In the genomic region with DNA sequence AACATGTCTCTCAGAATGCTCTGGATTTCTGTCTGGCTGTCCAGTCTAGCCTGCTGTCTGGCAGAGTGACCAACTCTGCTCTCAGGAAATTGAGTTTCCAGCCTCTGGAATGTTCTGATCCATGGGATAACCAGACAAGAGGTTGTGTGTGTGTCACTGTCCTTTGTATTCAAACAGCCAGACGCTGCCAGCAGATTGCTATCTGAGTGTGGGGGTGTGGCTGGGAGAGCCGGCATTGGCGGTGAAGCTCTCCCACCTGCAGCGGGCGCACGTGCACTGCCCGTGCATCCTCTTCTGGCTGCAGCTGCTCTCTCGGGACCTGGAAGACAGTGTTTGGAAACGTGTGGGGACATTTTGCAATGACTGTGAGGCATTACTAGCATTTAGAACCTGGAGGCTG, we compare ENCODE assay signal across 8 cellular contexts. TPM values are rescaled to one million over a fixed set of nuclear protein-coding genes. Genes with fewer than 3 reads are reported as not detected.
DNase-seq lines count a peak whose midpoint lies in the region; ATAC-seq, FAIRE-seq and TF ChIP-seq lines count a peak whose summit lies in the region.

No MANE protein-coding gene starts in this region.

- no peak overlapping the region for H3K27ac Mint-ChIP-seq in activated naive CD4-positive, alpha-beta T cell treated with anti-CD3 and anti-CD28 coated beads, Interleukin-2, amount 50 U/mL, for 72 hours

- H4K20me1 ChIP-seq in endothelial cell of umbilical vein (replicated peaks; ENCODE audit: control insufficient read depth, extremely low read depth, insufficient read depth, low read length) = no peaks in the 10 kb centered on the region

- H3K9ac ChIP-seq in endothelial cell of umbilical vein (replicated peaks; ENCODE audit: extremely low read depth, insufficient read depth, low read length) = no peak overlapping the region

- no peaks in the 10 kb centered on the region for H3K36me3 Mint-ChIP-seq in activated naive CD4-positive, alpha-beta T cell treated with anti-CD3 and anti-CD28 coated beads, Interleukin-2, amount 50 U/mL, for 72 hours

- H3K27ac ChIP-seq in C4-2B = peak overlapping the region; percentile 84
- no peak overlapping the region for H3K27ac ChIP-seq in HL-60 (replicated peaks)
- no peak overlapping the region for H3K27ac ChIP-seq in endothelial cell of umbilical vein (ENCODE audit: insufficient read depth, low read depth, low read length)
- peak overlapping the region in 1 of 2 donors; percentile 25 for H3K27ac ChIP-seq in coronary artery
- no peak overlapping the region for H3K27ac ChIP-seq in ascending aorta

- H3K4me3 ChIP-seq in HL-60 (replicated peaks; ENCODE audit: insufficient read depth, low read length) = no peak overlapping the region
- no peak overlapping the region for H3K4me3 ChIP-seq in endothelial cell of umbilical vein (replicated peaks in 1 of 3; ENCODE audit: insufficient read depth in 1 of 3, low read depth in 1 of 3, low read length in 3 of 3)
- no peak overlapping the region for H3K4me3 ChIP-seq in coronary artery
- no peak overlapping the region for H3K4me3 ChIP-seq in ascending aorta

- dilution Hi-C loops in endothelial cell of umbilical vein (cut with MboI; ENCODE audit: extremely low pct_ligation_motif_present, low sequenced_read_pairs) = no loop called here

- no TSS peak for BruUV-seq in endothelial cell of umbilical vein (replicated peaks; lab: Mats Ljungman, UMichigan)

- no peaks in the 10 kb centered on the region for H3K9me3 Mint-ChIP-seq in activated naive CD4-positive, alpha-beta T cell treated with anti-CD3 and anti-CD28 coated beads, Interleukin-2, amount 50 U/mL, for 72 hours

- DNase-seq in HL-60 (ENCODE audit: low read depth in 1 of 2, low spot score in 1 of 2) (peak; percentile 14 to 75), NCI-H82 (lab: John Stamatoyannopoulos, UW) (peak; percentile 89), endothelial cell of umbilical vein (ENCODE audit: low read depth, low spot score) (peak; percentile 75), myocyte (ENCODE audit: low read depth) (peak; percentile 51), coronary artery (ENCODE audit: low spot score) (no peak), ascending aorta (ENCODE audit: low spot score in 2 of 2) (no peak)
- DNase-seq in activated naive CD4-positive, alpha-beta T cell treated with anti-CD3 and anti-CD28 coated beads, Interleukin-2, amount 50 U/mL, for 72 hours (ENCODE audit: low spot score in 2 of 2) = no peak

- H3K9me1 ChIP-seq in endothelial cell of umbilical vein (replicated peaks; ENCODE audit: control insufficient read depth, extremely low read depth, insufficient read depth, low read length) = no peaks in the 10 kb centered on the region

- H2AFZ ChIP-seq in endothelial cell of umbilical vein (ENCODE audit: low read depth, low read length) = no peak overlapping the region

- H3K27me3 ChIP-seq in HL-60 (ENCODE audit: insufficient read depth, poor library complexity, severe bottlenecking) (peaks cover 2% of the 10 kb centered on the region), endothelial cell of umbilical vein (ENCODE audit: control insufficient read depth in 2 of 2, insufficient read depth in 2 of 2, low read length in 2 of 2) (peaks cover 4 to 11% of the 10 kb centered on the region in 2 experiments), ascending aorta (no peaks in the 10 kb centered on the region)

- POLR2A ChIA-PET in endothelial cell of umbilical vein (lab: Charles Lee) = no interaction called here

- FAIRE-seq in endothelial cell of umbilical vein (lab: Jason Lieb, UNC) = peak; percentile 73

- H3K9me3 ChIP-seq in endothelial cell of umbilical vein (replicated peaks; ENCODE audit: control insufficient read depth, insufficient read depth, low read length) (no peaks in the 10 kb centered on the region), ascending aorta (no peaks in the 10 kb centered on the region)

- intact Hi-C loops in endothelial cell of umbilical vein (cut with micrococcal nuclease) = no loop called here
- intact Hi-C loops in ascending aorta (cut with DNase I) = no loop called here

- CTCF ChIA-PET in endothelial cell of umbilical vein (lab: Charles Lee) = interaction anchor here (0.9 to 2.7 kb wide), 3 partner anchors 37 to 86 kb away, joined by 5 to 12 read pairs (median 6); no protein-coding TSS in a partner anchor

- no peak for TF ChIP-seq POLR2A in endothelial cell of umbilical vein (IDR thresholded peaks at IDR 0.05; ENCODE audit: low read depth, low read length)

- H3K4me2 ChIP-seq in endothelial cell of umbilical vein (ENCODE audit: insufficient read depth, low read length) = no peak overlapping the region

- no peaks in the 10 kb centered on the region for H3K79me2 ChIP-seq in endothelial cell of umbilical vein (ENCODE audit: control insufficient read depth, insufficient read depth, low read length)

- peaks cover 8% of the 10 kb centered on the region for H3K4me1 ChIP-seq in endothelial cell of umbilical vein (ENCODE audit: control insufficient read depth, extremely low read depth, insufficient read depth, low read length)
- H3K4me1 ChIP-seq in ascending aorta = no peaks in the 10 kb centered on the region

- ATAC-seq in activated naive CD4-positive, alpha-beta T cell treated with anti-CD3 and anti-CD28 coated beads, Interleukin-2, amount 50 U/mL, for 72 hours = no peak

- H3K36me3 ChIP-seq in endothelial cell of umbilical vein (ENCODE audit: control insufficient read depth in 2 of 2, extremely low read depth in 1 of 2, insufficient read depth in 2 of 2, low read length in 2 of 2) (no peaks in the 10 kb centered on the region), ascending aorta (no peaks in the 10 kb centered on the region)

- peak; percentile 91 for TF ChIP-seq CTCF in C4-2B (conservative IDR thresholded peaks at IDR 0.05)
- TF ChIP-seq CTCF in HL-60 (IDR thresholded peaks at IDR 0.05; ENCODE audit: insufficient read depth, low read length) = peak; percentile 19
- peak in 1 of 2 donors; percentile 29 for TF ChIP-seq CTCF in endothelial cell of umbilical vein (IDR thresholded peaks at IDR 0.05; ENCODE audit: extremely low read depth in 1 of 2, insufficient read depth in 1 of 2, low read depth in 1 of 2, low read length in 2 of 2)
- TF ChIP-seq CTCF in coronary artery (IDR thresholded peaks at IDR 0.05) = no peak
- TF ChIP-seq CTCF in ascending aorta (IDR thresholded peaks at IDR 0.05) = no peak

TF ChIP-seq in endothelial cell of umbilical vein, 7 proteins besides CTCF, POLR2A, EP300 and RAD21:
- TF ChIP-seq GATA2 (IDR thresholded peaks at IDR 0.05; ENCODE audit: insufficient read depth, insufficient read length, low read depth, low read length) (peak; percentile 83), EZH2 (IDR thresholded peaks at IDR 0.05; ENCODE audit: borderline replicate concordance, low read depth, low read length, severe bottlenecking) (peak; percentile 40), POLR2AphosphoS5 (IDR thresholded peaks at IDR 0.05; ENCODE audit: insufficient read depth, low read depth, low read length) (no peak), MYC (IDR thresholded peaks at IDR 0.05; ENCODE audit: low read depth, low read length) (no peak), FOS (IDR thresholded peaks at IDR 0.05; ENCODE audit: borderline replicate concordance, insufficient read depth, low read length) (no peak), JUN (IDR thresholded peaks at IDR 0.05; ENCODE audit: borderline replicate concordance, insufficient read depth, insufficient read length, low read depth) (no peak)
- TF ChIP-seq, protein P1, sequence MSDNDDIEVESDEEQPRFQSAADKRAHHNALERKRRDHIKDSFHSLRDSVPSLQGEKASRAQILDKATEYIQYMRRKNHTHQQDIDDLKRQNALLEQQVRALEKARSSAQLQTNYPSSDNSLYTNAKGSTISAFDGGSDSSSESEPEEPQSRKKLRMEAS (IDR thresholded peaks at IDR 0.05; ENCODE audit: insufficient read depth, insufficient read length) = peak; percentile 8

RNA-seq across cellular contexts. Expression of a gene that starts 26.1 kb away (rescaled TPM):
- total RNA-seq in endothelial cell of umbilical vein = not detected in 2 replicates
- 0.01 TPM in 1 of 2 replicates, not detected in the other for polyA plus RNA-seq in endothelial cell of umbilical vein
- not detected in 2 replicates for polyA plus RNA-seq in endothelial cell of umbilical vein (2011; cell fraction: cytosol; rRNA removed)
- not detected in 2 replicates for polyA plus RNA-seq in endothelial cell of umbilical vein (2011; cell fraction: nucleus; rRNA removed)
- not detected in 2 replicates for polyA plus RNA-seq in endothelial cell of umbilical vein (2012)
- polyA minus RNA-seq in endothelial cell of umbilical vein = not detected in 2 replicates
- polyA minus RNA-seq in endothelial cell of umbilical vein (2011; cell fraction: cytosol; rRNA and poly(A)+ RNA removed) = not detected
- polyA minus RNA-seq in endothelial cell of umbilical vein (2011; cell fraction: nucleus; rRNA and poly(A)+ RNA removed) = not detected in 2 replicates
- 0.05 and 0.13 TPM in 2 replicates for total RNA-seq in myocyte
- polyA plus RNA-seq in myocyte (2012) = 1.0 TPM
- total RNA-seq in ascending aorta = not detected
- total RNA-seq in activated naive CD4-positive, alpha-beta T cell treated with anti-CD3 and anti-CD28 coated beads, Interleukin-2, amount 50 U/mL, for 72 hours = not detected

Comparison
In these comparisons a context has a peak if more than half of its experiments do, and no peak if none do; other contexts are left out.
1. CTCF ChIP-seq: peak in C4-2B (single experiment) and HL-60 (single experiment); none in coronary artery (single experiment) and ascending aorta (0 of 3).
2. DNase-seq: peak in HL-60 (2 of 2), NCI-H82 (single experiment), endothelial cell of umbilical vein (single experiment) and myocyte (single experiment); none in coronary artery (single experiment), ascending aorta (0 of 2) and activated naive CD4-positive, alpha-beta T cell treated with anti-CD3 and anti-CD28 coated beads, Interleukin-2, amount 50 U/mL, for 72 hours (0 of 2).